8 cellular contexts compared by ENCODE assay signal in the genomic region with DNA sequence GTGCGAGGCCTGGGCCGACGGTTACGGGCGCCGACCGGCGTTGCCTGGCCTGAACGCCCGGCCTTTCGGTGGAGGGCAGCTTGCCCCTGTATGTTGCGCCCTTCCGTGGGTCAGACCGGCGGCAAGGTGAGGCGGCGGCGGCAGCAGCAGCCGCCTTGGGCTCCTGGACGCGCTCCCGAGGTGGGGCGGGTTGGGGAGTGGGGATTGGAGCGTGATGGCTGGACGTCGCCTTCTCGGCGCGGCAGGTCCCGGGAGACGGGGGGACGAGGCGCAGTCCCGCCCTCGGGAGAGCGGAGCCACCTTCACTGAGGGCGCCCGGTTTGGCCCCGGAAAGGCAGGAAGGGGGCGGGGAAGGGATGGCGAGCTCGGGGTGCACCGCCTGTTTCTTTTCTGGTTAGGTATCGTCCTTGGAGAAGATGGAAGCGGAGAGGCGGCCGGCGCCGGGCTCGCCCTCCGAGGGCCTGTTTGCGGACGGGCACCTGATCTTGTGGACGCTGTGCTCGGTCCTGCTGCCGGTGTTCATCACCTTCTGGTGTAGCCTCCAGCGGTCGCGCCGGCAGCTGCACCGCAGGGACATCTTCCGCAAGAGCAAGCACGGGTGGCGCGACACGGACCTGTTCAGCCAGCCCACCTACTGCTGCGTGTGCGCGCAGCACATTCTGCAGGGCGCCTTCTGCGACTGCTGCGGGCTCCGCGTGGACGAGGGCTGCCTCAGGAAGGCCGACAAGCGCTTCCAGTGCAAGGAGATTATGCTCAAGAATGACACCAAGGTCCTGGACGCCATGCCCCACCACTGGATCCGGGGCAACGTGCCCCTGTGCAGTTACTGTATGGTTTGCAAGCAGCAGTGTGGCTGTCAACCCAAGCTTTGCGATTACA. TPM values are rescaled to one million over a fixed set of nuclear protein-coding genes. Genes with fewer than 3 reads are reported as not detected.
A peak's percentile ranks its signal among the peaks of the same experiment; 100 is the strongest.
DNase-seq lines count a peak whose midpoint lies in the region; ATAC-seq and TF ChIP-seq lines count a peak whose summit lies in the region.

No MANE protein-coding gene starts in this region.

- DNase-seq in NCI-H1930 (lab: John Stamatoyannopoulos, UW) (peak; percentile 59 to 61), colonic mucosa (peak; percentile 72), lung (ENCODE audit: low spot score) (no peak), amniotic stem cell (lab: John Stamatoyannopoulos, UW) (no peak)
- DNase-seq in activated CD4-positive, alpha-beta T cell treated with anti-CD3 and anti-CD28 coated beads for 48 hours, result peak; percentile 82
- DNase-seq in stimulated activated CD8-positive, alpha-beta memory T cell treated with anti-CD3 and anti-CD28 coated beads, Interleukin-12 subunit alpha, Interleukin-12 subunit beta, amount 100 ng/mL, for 1 hour (ENCODE audit: low read depth), result peak; percentile 49

- H3K4me1 ChIP-seq in colonic mucosa (peaks cover 9% of the 10 kb centered on the region), lung (ENCODE audit: control insufficient read depth in 2 of 2, insufficient read depth in 2 of 2, low read length in 2 of 2) (peaks cover 0 to 10% of the 10 kb centered on the region in 2 donors)

- H3K9ac ChIP-seq in colonic mucosa (ENCODE audit: low read depth in 2 of 2, low read length in 2 of 2), result peak overlapping the region; percentile 77 to 81

- H3K27me3 ChIP-seq in colonic mucosa (no peaks in the 10 kb centered on the region), lung (ENCODE audit: control insufficient read depth, insufficient read depth) (no peaks in the 10 kb centered on the region)

- ATAC-seq in HG02623 (IDR thresholded peaks at IDR 0.05; ENCODE audit: unreplicated experiment) (peak; percentile 27), lung (ENCODE audit: insufficient read depth, low FRiP score) (peak; percentile 17)

- H3K36me3 ChIP-seq in colonic mucosa (no peaks in the 10 kb centered on the region), lung (ENCODE audit: control insufficient read depth in 2 of 2, insufficient read depth in 2 of 2, low read length in 2 of 2) (no peaks in the 10 kb centered on the region)

- intact Hi-C loops in colonic mucosa (cut with DNase I), result no loop called here

- H3K4me3 ChIP-seq in GM12875 (ENCODE audit: low read depth, low read length), result peak overlapping the region; percentile 91
- peak overlapping the region; percentile 87 for H3K4me3 ChIP-seq in colonic mucosa
- peak overlapping the region; percentile 82 for H3K4me3 ChIP-seq in lung

- H3K27ac ChIP-seq in colonic mucosa, result peak overlapping the region; percentile 84
- H3K27ac ChIP-seq in lung (ENCODE audit: low read depth in 1 of 2, low read length in 1 of 2), result peak overlapping the region; percentile 63 to 82

- H3K9me3 ChIP-seq in colonic mucosa (no peaks in the 10 kb centered on the region), lung (ENCODE audit: control insufficient read depth in 2 of 2, insufficient read depth in 1 of 2, low read length in 1 of 2) (no peaks in the 10 kb centered on the region)

- peak; percentile 45 for TF ChIP-seq CTCF in GM12875 (IDR thresholded peaks at IDR 0.05; ENCODE audit: borderline replicate concordance, insufficient read depth, low read depth, low read length)
- TF ChIP-seq CTCF in colonic mucosa (IDR thresholded peaks at IDR 0.05), result no peak
- no peak for TF ChIP-seq CTCF in lung (IDR thresholded peaks at IDR 0.05; ENCODE audit: control extremely low read depth, extremely low read depth)

- 3 to 6% methylated on average over 71 to 81 of the region's 81 CpGs for WGBS in lung, 2 donors

RNA-seq across cellular contexts. Expression of gene DGKE, which starts 0.7 kb away (rescaled TPM):
- total RNA-seq in colonic mucosa, result 10 to 100 TPM in 1 of 2 donors, 1 to 10 TPM in 1; 7.8 to 10.5 TPM
- 10 to 100 TPM in 1 of 2 donors, 1 to 10 TPM in 1; 8.6 to 38.2 TPM for total RNA-seq in lung
- 1 to 10 TPM; 1.5 to 2.8 TPM for polyA plus RNA-seq in lung

RNA-seq across cellular contexts. Expression of gene C17orf67, which starts 0.9 kb away (rescaled TPM):
- 1 to 10 TPM; 1.4 to 1.7 TPM for total RNA-seq in colonic mucosa
- total RNA-seq in lung, result 1 to 10 TPM; 1.6 to 1.8 TPM
- 1 to 10 TPM in 1 of 2 donors, under 1 TPM in 1; 0.64 to 2.8 TPM for polyA plus RNA-seq in lung

Comparison
In these comparisons a context has a peak if more than half of its experiments do, and no peak if none do; other contexts are left out.
1. DNase-seq: peak in NCI-H1930 (2 of 2), activated CD4-positive, alpha-beta T cell treated with anti-CD3 and anti-CD28 coated beads for 48 hours (single experiment), colonic mucosa (single experiment) and stimulated activated CD8-positive, alpha-beta memory T cell treated with anti-CD3 and anti-CD28 coated beads, Interleukin-12 subunit alpha, Interleukin-12 subunit beta, amount 100 ng/mL, for 1 hour (single experiment); none in lung (single experiment) and amniotic stem cell (single experiment).
2. Peak in every context shown above with its lines, with median percentiles within 50 percentile points of each other: H3K4me3 ChIP-seq.